In genomic region chr22:42608481-42609361, GRCh38 we compare ENCODE assay signal across 9 cellular contexts. TPM values are rescaled to one million over a fixed set of nuclear protein-coding genes. Genes with fewer than 3 reads are reported as not detected.
DNase-seq lines count a peak whose midpoint lies in the region; ATAC-seq, FAIRE-seq and TF ChIP-seq lines count a peak whose summit lies in the region.
"Had no signal": no experiment of that assay in that cellular context is flagged by ENCODE, and none has a peak within 500 bp of the region (broad histone marks: within the 10 kb centered on the region; RNA-seq: fewer than 3 reads in every experiment).

No MANE protein-coding gene starts in this region.

- peak overlapping the region; percentile 60 to 99 (median 93) for H3K27ac ChIP-seq in dorsolateral prefrontal cortex

- TF ChIP-seq CTCF in dorsolateral prefrontal cortex (IDR thresholded peaks at IDR 0.05 in 54 of 56, conservative IDR thresholded peaks at IDR 0.05 in 2 of 56; ENCODE audit: low read depth in 1 of 56, partially characterized antibody in 56 of 56): peak in 9 of 56 donors; percentile 3 to 28 (median 11)
- no peak for TF ChIP-seq CTCF in mesothelial cell of epicardium (IDR thresholded peaks at IDR 0.05; ENCODE audit: unreplicated experiment)

- no peak overlapping the region for H3K4me3 Mint-ChIP-seq in mesothelial cell of epicardium

- peaks cover 16% of the 10 kb centered on the region for H3K36me3 Mint-ChIP-seq in mesothelial cell of epicardium

- peaks cover 42% of the 10 kb centered on the region for H3K4me1 Mint-ChIP-seq in mesothelial cell of epicardium

- H3K27ac Mint-ChIP-seq in mesothelial cell of epicardium: peak overlapping the region; percentile 91

- intact Hi-C loops in dorsolateral prefrontal cortex (cut with DNase I): no loop called here
- intact Hi-C loops in posterior vena cava (cut with DNase I): no loop called here

- H3K27me3 ChIP-seq in dorsolateral prefrontal cortex: no peaks in the 10 kb centered on the region

- peaks cover 3% of the 10 kb centered on the region for H3K9me3 Mint-ChIP-seq in mesothelial cell of epicardium

- ATAC-seq in GM21786 (IDR thresholded peaks at IDR 0.05; ENCODE audit: unreplicated experiment): no peak

- no peaks in the 10 kb centered on the region for H3K27me3 Mint-ChIP-seq in mesothelial cell of epicardium (ENCODE audit: low read depth)

- DNase-seq in NCI-H146 treated with DMSO at 0.1 percent for 48 hours (lab: John Stamatoyannopoulos, UW; ENCODE audit: unreplicated experiment): peak; percentile 13
- DNase-seq in dorsolateral prefrontal cortex: peak in 7 of 10 donors; percentile 35 to 83 (median 62)
- DNase-seq in mesothelial cell of epicardium (ENCODE audit: low spot score in 2 of 2, unreplicated experiment in 2 of 2): no peak
- no peak for DNase-seq in RKO (ENCODE audit: low spot score)
- DNase-seq in posterior vena cava (ENCODE audit: low spot score): no peak
- no peak for DNase-seq in epidermal melanocyte (ENCODE audit: insufficient read length, low spot score)

- peak; percentile 99 for FAIRE-seq in A204.1 (lab: Jason Lieb, UNC)
- FAIRE-seq: G401.6 had no signal

- H3K4me3 ChIP-seq in dorsolateral prefrontal cortex: peak overlapping the region; percentile 11 to 63 (median 44)

RNA-seq across cellular contexts. Expression of gene POLDIP3, which starts 6.0 kb away (rescaled TPM):
- total RNA-seq in dorsolateral prefrontal cortex (10 to 100 TPM; 47.0 to 95.5 (median 65.3) TPM), mesothelial cell of epicardium (86.9 to 89.3 TPM (median 87.2 TPM) in 3 replicates), posterior vena cava (10 to 100 TPM; 42.8 to 47.5 TPM)

RNA-seq across cellular contexts. Expression of gene ATP5MGL, which starts 31.7 kb away (rescaled TPM):
- total RNA-seq in dorsolateral prefrontal cortex (1 to 10 TPM in 62 of 120 experiments, under 1 TPM in 31, not detected in 27; 0.65 to 6.3 (median 1.3) TPM), mesothelial cell of epicardium (1.3 to 1.7 TPM (median 1.5 TPM) in 3 replicates), posterior vena cava (1 to 10 TPM in 1 of 2 donors, under 1 TPM in 1; 0.56 to 2.0 TPM)

RNA-seq across cellular contexts. Expression of gene CYB5R3, which starts 40.5 kb away (rescaled TPM):
- total RNA-seq in dorsolateral prefrontal cortex (100 to 1,000 TPM in 119 of 120 experiments, 10 to 100 TPM in 1; 85.4 to 229 (median 131) TPM), mesothelial cell of epicardium (94.7 to 102 TPM (median 99.0 TPM) in 3 replicates), posterior vena cava (100 to 1,000 TPM; 443 to 468 TPM)

RNA-seq across cellular contexts. Expression of gene SERHL2, which starts 55.0 kb away (rescaled TPM):
- total RNA-seq in dorsolateral prefrontal cortex (10 to 100 TPM in 18 of 120 experiments, 1 to 10 TPM in 102; 2.0 to 26.5 (median 6.2) TPM), mesothelial cell of epicardium (2.5 to 3.0 TPM (median 2.6 TPM) in 3 replicates), posterior vena cava (1 to 10 TPM; 1.3 to 2.0 TPM)

Comparison
In these comparisons a context has a peak if more than half of its experiments do, and no peak if none do; other contexts are left out.
1. DNase-seq: peak in NCI-H146 treated with DMSO at 0.1 percent for 48 hours (single experiment) and dorsolateral prefrontal cortex (7 of 10); none in mesothelial cell of epicardium (0 of 2), RKO (single experiment), posterior vena cava (single experiment) and epidermal melanocyte (single experiment).